ENCODE assay signal across 13 cellular contexts in genomic region chr12:1619599-1619998, GRCh38. TPM values are rescaled to one million over a fixed set of nuclear protein-coding genes. Genes with fewer than 3 reads are reported as not detected.
DNase-seq lines count a peak whose midpoint lies in the region; TF ChIP-seq lines count a peak whose summit lies in the region.
"Had no signal": no experiment of that assay in that cellular context is flagged by ENCODE, and none has a peak within 500 bp of the region (broad histone marks: within the 10 kb centered on the region; RNA-seq: fewer than 3 reads in every experiment).

No MANE protein-coding gene starts in this region.

- in situ Hi-C loops in transverse colon (cut with MboI; ENCODE audit: low pct_ligation_motif_present in 1 of 4, low pct_unique_long_range_greater_than_20kb in 1 of 4, low sequenced_read_pairs in 3 of 4), result no loop called here

- WGBS in transverse colon (ENCODE audit: low coverage in 1 of 2), 2 donors, result 55 to 60% methylated on average over 8 of the region's 8 CpGs

- H3K27me3 ChIP-seq in Peyer's patch, result no peaks in the 10 kb centered on the region
- H3K27me3 ChIP-seq in transverse colon, result no peaks in the 10 kb centered on the region

- no peak for TF ChIP-seq EP300 in transverse colon (IDR thresholded peaks at IDR 0.05; ENCODE audit: low read depth)

- no peak overlapping the region for H3K4me3 ChIP-seq in Peyer's patch
- no peak overlapping the region for H3K4me3 ChIP-seq in transverse colon

- H3K9me3 Mint-ChIP-seq in activated naive CD4-positive, alpha-beta T cell treated with anti-CD3 and anti-CD28 coated beads for 36 hours, result no peaks in the 10 kb centered on the region

- H3K4me1 ChIP-seq in Peyer's patch (peaks cover 0 to 4% (median 0%) of the 10 kb centered on the region in 4 donors), transverse colon (peaks cover 0 to 4% (median 0%) of the 10 kb centered on the region in 4 donors)

- H3K27ac ChIP-seq in Peyer's patch (no peak overlapping the region), transverse colon (no peak overlapping the region)

- TF ChIP-seq POLR2A in Peyer's patch (IDR thresholded peaks at IDR 0.05) (no peak), transverse colon (IDR thresholded peaks at IDR 0.05) (no peak)

- H3K27me3 Mint-ChIP-seq in activated naive CD4-positive, alpha-beta T cell treated with anti-CD3 and anti-CD28 coated beads for 36 hours (ENCODE audit: low read depth), result no peaks in the 10 kb centered on the region

- no peaks in the 10 kb centered on the region for H3K36me3 Mint-ChIP-seq in activated naive CD4-positive, alpha-beta T cell treated with anti-CD3 and anti-CD28 coated beads for 36 hours (ENCODE audit: low read depth)

- H3K27ac Mint-ChIP-seq in activated naive CD4-positive, alpha-beta T cell treated with anti-CD3 and anti-CD28 coated beads for 36 hours, result no peak overlapping the region
- H3K27ac Mint-ChIP-seq: nephron progenitor cell had no signal

- TF ChIP-seq CTCF in Peyer's patch (IDR thresholded peaks at IDR 0.05) (no peak), transverse colon (IDR thresholded peaks at IDR 0.05) (no peak)

- H3K36me3 ChIP-seq in Peyer's patch, result no peaks in the 10 kb centered on the region
- H3K36me3 ChIP-seq in transverse colon, result no peaks in the 10 kb centered on the region

- CTCF ChIA-PET in activated naive CD4-positive, alpha-beta T cell treated with anti-CD3 and anti-CD28 coated beads for 36 hours (lab: Charles Lee), result no interaction called here

- intact Hi-C loops in activated naive CD4-positive, alpha-beta T cell treated with anti-CD3 and anti-CD28 coated beads for 36 hours (cut with micrococcal nuclease), result no loop called here
- intact Hi-C loops in transverse colon (cut with DNase I; ENCODE audit: low total_unique reads), result no loop called here
- intact Hi-C loops in posterior cingulate gyrus (cut with DNase I), result no loop called here

- peaks cover 19% of the 10 kb centered on the region for H3K4me1 Mint-ChIP-seq in activated naive CD4-positive, alpha-beta T cell treated with anti-CD3 and anti-CD28 coated beads for 36 hours (ENCODE audit: low read depth)

- no peaks in the 10 kb centered on the region for H3K9me3 ChIP-seq in Peyer's patch
- H3K9me3 ChIP-seq in transverse colon, result no peaks in the 10 kb centered on the region

- DNase-seq in activated naive CD4-positive, alpha-beta T cell treated with anti-CD3 and anti-CD28 coated beads for 36 hours, result peak; percentile 66
- no peak for DNase-seq in activated naive CD4-positive, alpha-beta T cell treated with anti-CD3 and anti-CD28 coated beads, Interleukin-2, amount 50 U/mL, for 16 hours
- peak in 2 of 3 donors; percentile 29 to 56 for DNase-seq in Peyer's patch
- peak; percentile 35 for DNase-seq in globus pallidus (ENCODE audit: low spot score)
- DNase-seq in transverse colon, result peak; percentile 35
- no peak for DNase-seq in NCI-H526 (lab: John Stamatoyannopoulos, UW)
- no peak for DNase-seq in ecto neural progenitor cell (ENCODE audit: low spot score)
- no peak for DNase-seq in posterior cingulate gyrus
- DNase-seq: GOT3; NCI-H2081; nephron progenitor cell; SHP77 treated with DMSO at 0.1 percent for 48 hours; stimulated activated CD4-positive, alpha-beta T cell treated with anti-CD3 and anti-CD28 coated beads, Interleukin-4, amount 100 ng/mL, for 4 hours had no signal

- H3K4me3 Mint-ChIP-seq in activated naive CD4-positive, alpha-beta T cell treated with anti-CD3 and anti-CD28 coated beads for 36 hours, result no peak overlapping the region
- H3K4me3 Mint-ChIP-seq: nephron progenitor cell had no signal

RNA-seq across cellular contexts. Expression of gene WNT5B, which starts 9.4 kb away (rescaled TPM):
- not detected for total RNA-seq in activated naive CD4-positive, alpha-beta T cell treated with anti-CD3 and anti-CD28 coated beads for 36 hours
- total RNA-seq in Peyer's patch (1 to 10 TPM in 1 of 4 donors, under 1 TPM in 2, not detected in 1; 0.53 to 9.1 (median 0.94) TPM), transverse colon (1 to 10 TPM in 2 of 4 donors, under 1 TPM in 1, not detected in 1; 0.80 to 3.5 (median 3.5) TPM)

RNA-seq across cellular contexts. Expression of gene FBXL14, which starts 25.2 kb away (rescaled TPM):
- total RNA-seq in activated naive CD4-positive, alpha-beta T cell treated with anti-CD3 and anti-CD28 coated beads for 36 hours, result 10 to 100 TPM; 11.4 to 11.9 TPM
- total RNA-seq in Peyer's patch (10 to 100 TPM in 3 of 4 donors, 1 to 10 TPM in 1; 6.3 to 20.4 (median 12.7) TPM), transverse colon (10 to 100 TPM; 15.5 to 44.4 (median 28.0) TPM)

Comparison
In these comparisons a context has a peak if more than half of its experiments do, and no peak if none do; other contexts are left out.
1. DNase-seq: peak in activated naive CD4-positive, alpha-beta T cell treated with anti-CD3 and anti-CD28 coated beads for 36 hours (single experiment), Peyer's patch (2 of 3), globus pallidus (single experiment) and transverse colon (single experiment); none in activated naive CD4-positive, alpha-beta T cell treated with anti-CD3 and anti-CD28 coated beads, Interleukin-2, amount 50 U/mL, for 16 hours (single experiment), NCI-H526 (0 of 2), ecto neural progenitor cell (single experiment) and posterior cingulate gyrus (0 of 10).